In genomic region chr10:124605001-124605370, GRCh38 we compare ENCODE assay signal across 19 cellular contexts.
DNase-seq lines count a peak whose midpoint lies in the region; ATAC-seq, FAIRE-seq and TF ChIP-seq lines count a peak whose summit lies in the region.
"Had no signal": no experiment of that assay in that cellular context is flagged by ENCODE, and none has a peak within 500 bp of the region (broad histone marks: within the 10 kb centered on the region; RNA-seq: fewer than 3 reads in every experiment).

No MANE protein-coding gene starts in this region.

- no TSS peak for BruUV-seq in HepG2 (replicated peaks; lab: Mats Ljungman, UMichigan)

- no peaks in the 10 kb centered on the region for H3K9me3 Mint-ChIP-seq in activated naive CD4-positive, alpha-beta T cell treated with anti-CD3 and anti-CD28 coated beads for 36 hours
- H3K9me3 Mint-ChIP-seq: activated CD4-positive, alpha-beta memory T cell treated with anti-CD3 and anti-CD28 coated beads for 36 hours; CD8-positive, alpha-beta T cell had no signal

- no peaks in the 10 kb centered on the region for H4K20me1 ChIP-seq in HepG2 (ENCODE audit: insufficient read depth, low read length)

- H3K4me1 Mint-ChIP-seq in activated naive CD4-positive, alpha-beta T cell treated with anti-CD3 and anti-CD28 coated beads for 36 hours (ENCODE audit: low read depth), result peaks cover 1% of the 10 kb centered on the region

- H3K36me3 ChIP-seq in HepG2 (replicated peaks in 1 of 2; ENCODE audit: control insufficient read depth in 1 of 2, insufficient read depth in 2 of 2, low read length in 2 of 2) (no peaks in the 10 kb centered on the region), right lobe of liver (no peaks in the 10 kb centered on the region), gastroesophageal sphincter (no peaks in the 10 kb centered on the region), parathyroid adenoma (ENCODE audit: control insufficient read depth, insufficient read depth, low read length) (no peaks in the 10 kb centered on the region)
- H3K36me3 ChIP-seq: upper lobe of right lung had no signal

- no peaks in the 10 kb centered on the region for H3K27me3 Mint-ChIP-seq in activated naive CD4-positive, alpha-beta T cell treated with anti-CD3 and anti-CD28 coated beads for 36 hours (ENCODE audit: low read depth)
- H3K27me3 Mint-ChIP-seq: activated CD4-positive, alpha-beta memory T cell treated with anti-CD3 and anti-CD28 coated beads for 36 hours; activated naive CD8-positive, alpha-beta T cell had no signal

- H3K79me2 ChIP-seq in HepG2 (ENCODE audit: insufficient read depth, low read length), result no peaks in the 10 kb centered on the region
- H3K79me2 ChIP-seq in parathyroid adenoma, result no peaks in the 10 kb centered on the region

- H3K4me2 ChIP-seq in HepG2 (ENCODE audit: low read depth, low read length) (peak overlapping the region; percentile 96), parathyroid adenoma (ENCODE audit: low read length) (no peak overlapping the region)

- ATAC-seq in HepG2 (no peak), right lobe of liver (no peak), gastroesophageal sphincter (no peak), esophagus mucosa (no peak)
- ATAC-seq: CD8-positive, alpha-beta T cell; upper lobe of right lung had no signal

- H3K4me1 ChIP-seq in HepG2 (ENCODE audit: insufficient read depth, low read length) (peaks cover 54% of the 10 kb centered on the region), right lobe of liver (no peaks in the 10 kb centered on the region), gastroesophageal sphincter (no peaks in the 10 kb centered on the region), parathyroid adenoma (peaks cover 22% of the 10 kb centered on the region)
- H3K4me1 ChIP-seq: upper lobe of right lung had no signal

- H3K9me3 ChIP-seq in HepG2 (ENCODE audit: low read length) (no peaks in the 10 kb centered on the region), right lobe of liver (no peaks in the 10 kb centered on the region), gastroesophageal sphincter (no peaks in the 10 kb centered on the region), parathyroid adenoma (ENCODE audit: control insufficient read depth, low read length) (no peaks in the 10 kb centered on the region)
- H3K9me3 ChIP-seq: upper lobe of right lung had no signal

- H3K27me3 ChIP-seq in HepG2 (ENCODE audit: control insufficient read depth in 1 of 2, insufficient read depth in 2 of 2, low read length in 2 of 2) (no peaks in the 10 kb centered on the region), right lobe of liver (no peaks in the 10 kb centered on the region), gastroesophageal sphincter (no peaks in the 10 kb centered on the region), parathyroid adenoma (ENCODE audit: control insufficient read depth, insufficient read depth, low read length) (no peaks in the 10 kb centered on the region)
- H3K27me3 ChIP-seq: upper lobe of right lung had no signal

- no peak for TF ChIP-seq CTCF in HepG2 (CRISPR knock-in tag; IDR thresholded peaks at IDR 0.05)
- TF ChIP-seq CTCF in right lobe of liver (IDR thresholded peaks at IDR 0.05), result no peak
- TF ChIP-seq CTCF in gastroesophageal sphincter (IDR thresholded peaks at IDR 0.05), result no peak
- no peak for TF ChIP-seq CTCF in parathyroid adenoma (IDR thresholded peaks at IDR 0.05)

- in situ Hi-C loops in HepG2 (cut with HindIII; ENCODE audit: extremely low pct_ligation_motif_present, low pct_unique_long_range_greater_than_20kb), result no loop called here

- TF ChIP-seq POLR2A in HepG2 (IDR thresholded peaks at IDR 0.05; ENCODE audit: insufficient read depth in 1 of 2, low read depth in 2 of 2, low read length in 2 of 2) (no peak), right lobe of liver (IDR thresholded peaks at IDR 0.05) (no peak), gastroesophageal sphincter (IDR thresholded peaks at IDR 0.05) (no peak)

- no peak for TF ChIP-seq RAD21 in HepG2 (CRISPR knock-in tag; IDR thresholded peaks at IDR 0.05)

- POLR2A ChIA-PET in HepG2 (lab: Yijun Ruan, JAX), result interaction anchor here (1.4 to 2.5 kb wide), 3 partner anchors 8 to 51 kb away, joined by 5 to 12 read pairs (median 5); no protein-coding TSS in a partner anchor

- DNase-seq in HepG2 (ENCODE audit: low spot score), result no peak
- no peak for DNase-seq in right lobe of liver
- no peak for DNase-seq in activated naive CD4-positive, alpha-beta T cell treated with anti-CD3 and anti-CD28 coated beads for 36 hours
- DNase-seq in mesenteric fat pad (ENCODE audit: low spot score), result no peak
- DNase-seq in NCI-H2171 (lab: John Stamatoyannopoulos, UW), result no peak
- DNase-seq: activated CD4-positive, alpha-beta memory T cell treated with anti-CD3 and anti-CD28 coated beads for 36 hours; activated T-cell treated with anti-CD3 and anti-CD28 coated beads, Interleukin-2, amount 50 U/mL, for 48 hours; CD8-positive, alpha-beta T cell; EL; foreskin fibroblast; IMR-90; NCI-H69; stimulated activated CD4-positive, alpha-beta T cell treated with anti-CD3 and anti-CD28 coated beads, Interleukin-4, amount 100 ng/mL, for 4 hours; upper lobe of right lung had no signal

- H3K4me3 Mint-ChIP-seq in activated naive CD4-positive, alpha-beta T cell treated with anti-CD3 and anti-CD28 coated beads for 36 hours, result no peak overlapping the region
- H3K4me3 Mint-ChIP-seq: activated CD4-positive, alpha-beta memory T cell treated with anti-CD3 and anti-CD28 coated beads for 36 hours; activated naive CD8-positive, alpha-beta T cell; CD8-positive, alpha-beta T cell had no signal

- H3K27ac ChIP-seq in HepG2 (ENCODE audit: extremely low read length, insufficient read depth, low read length) (no peak overlapping the region), right lobe of liver (no peak overlapping the region), gastroesophageal sphincter (peak overlapping the region in 3 of 4 donors; percentile 30 to 68 (median 43)), parathyroid adenoma (peak overlapping the region; percentile 71)
- H3K27ac ChIP-seq: upper lobe of right lung had no signal

- CTCF ChIA-PET in HepG2 (lab: Yijun Ruan, JAX; ENCODE audit: low intra/inter-chr PET ratio, low total read pairs), result no interaction called here
- CTCF ChIA-PET in activated naive CD4-positive, alpha-beta T cell treated with anti-CD3 and anti-CD28 coated beads for 36 hours (lab: Charles Lee), result no interaction called here

- H3K36me3 Mint-ChIP-seq in activated naive CD4-positive, alpha-beta T cell treated with anti-CD3 and anti-CD28 coated beads for 36 hours (ENCODE audit: low read depth), result no peaks in the 10 kb centered on the region
- H3K36me3 Mint-ChIP-seq: activated CD4-positive, alpha-beta memory T cell treated with anti-CD3 and anti-CD28 coated beads for 36 hours; activated naive CD8-positive, alpha-beta T cell; CD8-positive, alpha-beta T cell had no signal

- H3K4me3 ChIP-seq in HepG2 (replicated peaks in 1 of 3; ENCODE audit: insufficient read depth in 1 of 3, low read depth in 2 of 3, low read length in 3 of 3) (peak overlapping the region in 1 of 3 experiments; percentile 79; a peak in 2 of 6 replicates), right lobe of liver (no peak overlapping the region), gastroesophageal sphincter (no peak overlapping the region), parathyroid adenoma (ENCODE audit: low read depth, low read length) (no peak overlapping the region)
- H3K4me3 ChIP-seq: lung, upper lobe of right lung had no signal

- TF ChIP-seq EP300 in HepG2 (IDR thresholded peaks at IDR 0.05; ENCODE audit: low read depth in 2 of 2, low read length in 2 of 2) (no peak), HepG2 (CRISPR knock-in tag; IDR thresholded peaks at IDR 0.05; ENCODE audit: borderline replicate concordance) (no peak), gastroesophageal sphincter (IDR thresholded peaks at IDR 0.05) (no peak)

- WGBS in HepG2 (ENCODE audit: low lambda C conversion rate), result 65% methylated on average over 2 of the region's 8 CpGs
- 70% methylated on average over 4 of the region's 8 CpGs for WGBS in right lobe of liver (ENCODE audit: insufficient coverage, low coverage, low lambda C conversion rate, missing lambda C conversion rate)
- no CpG with 5 or more reads among the region's 8 CpGs for WGBS in gastroesophageal sphincter (ENCODE audit: low coverage in 1 of 2), 2 donors

- FAIRE-seq in HepG2 (lab: Jason Lieb, UNC), result no peak

- H2AFZ ChIP-seq in HepG2 (ENCODE audit: low read length) (no peak overlapping the region), parathyroid adenoma (peak overlapping the region; percentile 75)

- no peak overlapping the region for H3K9ac ChIP-seq in HepG2 (ENCODE audit: insufficient read depth, low read depth, low read length)
- no peak overlapping the region for H3K9ac ChIP-seq in parathyroid adenoma

- intact Hi-C loops in HepG2 (cut with micrococcal nuclease; ENCODE audit: unreplicated experiment) (loop anchor here (5.0 kb wide), 1 partner anchor 137 kb away; the partner anchor contains the start of gene FAM53B), right lobe of liver (cut with DNase I) (no loop called here)
- intact Hi-C loops in activated naive CD4-positive, alpha-beta T cell treated with anti-CD3 and anti-CD28 coated beads for 36 hours (cut with micrococcal nuclease), result no loop called here

- no peak overlapping the region for H3K27ac Mint-ChIP-seq in activated naive CD4-positive, alpha-beta T cell treated with anti-CD3 and anti-CD28 coated beads for 36 hours
- H3K27ac Mint-ChIP-seq: activated CD4-positive, alpha-beta memory T cell treated with anti-CD3 and anti-CD28 coated beads for 36 hours; activated naive CD8-positive, alpha-beta T cell; CD8-positive, alpha-beta T cell had no signal

TF ChIP-seq in HepG2, 621 proteins besides CTCF, POLR2A, EP300 and RAD21 (continues in another document):
- TF ChIP-seq TFAP4 (IDR thresholded peaks at IDR 0.05; ENCODE audit: borderline replicate concordance, low read depth), result peak; percentile 66; the same call in 1 of the 2 replicates

Comparison
In these comparisons a context has a peak if more than half of its experiments do, and no peak if none do; other contexts are left out.
1. H3K27ac ChIP-seq: peak in gastroesophageal sphincter (3 of 4) and parathyroid adenoma (single experiment); none in HepG2 (single experiment) and right lobe of liver (0 of 3).